In the genomic region with DNA sequence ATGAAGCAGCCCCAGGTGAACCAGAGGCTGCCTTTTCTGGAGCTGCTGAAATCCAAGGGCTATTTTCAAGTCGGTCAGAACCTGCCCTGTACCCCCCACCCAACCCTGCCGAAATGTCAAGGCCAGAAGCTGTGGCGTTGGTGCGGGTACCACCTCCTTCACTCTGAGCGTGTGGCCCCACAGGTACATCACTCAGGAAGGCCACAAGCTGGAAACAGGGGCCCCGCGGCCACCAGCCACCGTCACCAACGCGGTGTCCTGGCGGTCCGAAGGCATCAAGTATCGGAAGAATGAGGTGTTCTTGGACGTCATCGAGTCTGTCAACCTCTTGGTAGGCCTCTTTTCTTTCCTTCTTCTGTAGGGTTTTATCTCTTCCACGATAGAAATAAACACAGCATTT, we compare ENCODE assay signal across 22 cellular contexts. TPM values are rescaled to one million over a fixed set of nuclear protein-coding genes. Genes with fewer than 3 reads are reported as not detected.
DNase-seq lines count a peak whose midpoint lies in the region; ATAC-seq and TF ChIP-seq lines count a peak whose summit lies in the region.
"Had no signal": no experiment of that assay in that cellular context is flagged by ENCODE, and none has a peak within 500 bp of the region (broad histone marks: within the 10 kb centered on the region; RNA-seq: fewer than 3 reads in every experiment).

No MANE protein-coding gene starts in this region.

- no peak for TF ChIP-seq CTCF in spleen (IDR thresholded peaks at IDR 0.05 in 8 of 11, conservative IDR thresholded peaks at IDR 0.05 in 3 of 11)

- H3K4me1 Mint-ChIP-seq in activated CD4-positive, alpha-beta T cell treated with anti-CD3 and anti-CD28 coated beads for 36 hours, result peaks cover 46% of the 10 kb centered on the region
- peaks cover 18 to 33% of the 10 kb centered on the region in 2 donors for H3K4me1 Mint-ChIP-seq in effector memory CD8-positive, alpha-beta T cell (ENCODE audit: low read depth in 2 of 2)

- H3K27ac Mint-ChIP-seq in activated CD4-positive, alpha-beta T cell treated with anti-CD3 and anti-CD28 coated beads for 36 hours, result peak overlapping the region; percentile 67
- peak overlapping the region; percentile 69 to 73 for H3K27ac Mint-ChIP-seq in effector memory CD8-positive, alpha-beta T cell

- no peak for DNase-seq in activated CD4-positive, alpha-beta T cell treated with anti-CD3 and anti-CD28 coated beads for 36 hours
- no peak for DNase-seq in activated CD4-positive, alpha-beta T cell treated with anti-CD3 and anti-CD28 coated beads for 4 hours
- peak; percentile 7 for DNase-seq in D341Med (ENCODE audit: low spot score)
- no peak for DNase-seq in effector memory CD8-positive, alpha-beta T cell
- DNase-seq in spleen, result peak; percentile 38
- DNase-seq in left cardiac atrium, result no peak
- DNase-seq in SHP77 treated with DMSO at 0.1 percent for 48 hours (lab: John Stamatoyannopoulos, UW), result no peak
- DNase-seq: 8988T; DMS 273 treated with DMSO at 0.1 percent for 48 hours; GDM1; KBM-7; MV-4-11; NCI-H1417; NCI-H2029; NCI-H2171; NCI-H446 treated with DMSO at 0.1 percent for 48 hours; NK-92 treated with Interleukin-12 subunit alpha and Interleukin-12 subunit beta, amount 100 ng/mL, for 24 hours; SIG-M5 had no signal

- CTCF ChIA-PET in activated CD4-positive, alpha-beta T cell treated with anti-CD3 and anti-CD28 coated beads for 36 hours (lab: Charles Lee), result no interaction called here

- peaks cover 64% of the 10 kb centered on the region for H3K36me3 Mint-ChIP-seq in activated CD4-positive, alpha-beta T cell treated with anti-CD3 and anti-CD28 coated beads for 36 hours (ENCODE audit: low read depth)
- peaks cover 69% of the 10 kb centered on the region for H3K36me3 Mint-ChIP-seq in effector memory CD8-positive, alpha-beta T cell (ENCODE audit: insufficient read depth)

- H3K27ac ChIP-seq in spleen, result no peak overlapping the region

- no peak overlapping the region for H3K4me3 ChIP-seq in spleen
- H3K4me3 ChIP-seq: GM12878 had no signal

- H3K9me3 Mint-ChIP-seq in activated CD4-positive, alpha-beta T cell treated with anti-CD3 and anti-CD28 coated beads for 36 hours (ENCODE audit: low read depth), result no peaks in the 10 kb centered on the region
- no peaks in the 10 kb centered on the region for H3K9me3 Mint-ChIP-seq in effector memory CD8-positive, alpha-beta T cell

- intact Hi-C loops in activated CD4-positive, alpha-beta T cell treated with anti-CD3 and anti-CD28 coated beads for 36 hours (cut with DNase I, micrococcal nuclease), result no loop called here
- intact Hi-C loops in spleen (cut with DNase I; ENCODE audit: low total_unique reads), result no loop called here
- intact Hi-C loops in left cardiac atrium (cut with DNase I), result no loop called here

- H3K4me1 ChIP-seq in spleen, result peaks cover 0 to 6% (median 0%) of the 10 kb centered on the region in 6 donors

- TF ChIP-seq POLR2A in spleen (IDR thresholded peaks at IDR 0.05), result no peak

- H3K36me3 ChIP-seq in spleen, result peaks cover 0 to 98% (median 72%) of the 10 kb centered on the region in 6 donors

- WGBS in spleen, 5 donors, result 93 to 97% (median 96%) methylated on average over 16 of the region's 16 CpGs

- no peaks in the 10 kb centered on the region for H3K27me3 Mint-ChIP-seq in activated CD4-positive, alpha-beta T cell treated with anti-CD3 and anti-CD28 coated beads for 36 hours
- no peaks in the 10 kb centered on the region for H3K27me3 Mint-ChIP-seq in effector memory CD8-positive, alpha-beta T cell

- H3K4me3 Mint-ChIP-seq in activated CD4-positive, alpha-beta T cell treated with anti-CD3 and anti-CD28 coated beads for 36 hours, result no peak overlapping the region
- H3K4me3 Mint-ChIP-seq in effector memory CD8-positive, alpha-beta T cell, result no peak overlapping the region

- H3K27me3 ChIP-seq in spleen (replicated peaks in 1 of 7), result no peaks in the 10 kb centered on the region

- POLR2A ChIA-PET in activated CD4-positive, alpha-beta T cell treated with anti-CD3 and anti-CD28 coated beads for 36 hours (lab: Charles Lee), result no interaction called here

- no peaks in the 10 kb centered on the region for H3K9me3 ChIP-seq in spleen

- no peak for ATAC-seq in activated CD4-positive, alpha-beta T cell treated with anti-CD3 and anti-CD28 coated beads for 36 hours
- no peak for ATAC-seq in effector memory CD8-positive, alpha-beta T cell (replicated peaks)
- ATAC-seq in left cardiac atrium (no peak), GM18907 (IDR thresholded peaks at IDR 0.05; ENCODE audit: unreplicated experiment) (no peak)
- ATAC-seq: GM12878 had no signal

RNA-seq across cellular contexts. Expression of a gene that starts 11.1 kb away (rescaled TPM):
- 10 to 100 TPM; 61.8 to 92.0 TPM for total RNA-seq in activated CD4-positive, alpha-beta T cell treated with anti-CD3 and anti-CD28 coated beads for 36 hours
- 10 to 100 TPM; 54.1 to 82.8 (median 67.2) TPM for total RNA-seq in spleen
- 10 to 100 TPM; 27.9 to 39.7 (median 34.6) TPM for polyA plus RNA-seq in spleen
- 10 to 100 TPM; 48.1 to 52.6 TPM for total RNA-seq in left cardiac atrium

RNA-seq across cellular contexts. Expression of a gene that starts 23.6 kb away (rescaled TPM):
- total RNA-seq in activated CD4-positive, alpha-beta T cell treated with anti-CD3 and anti-CD28 coated beads for 36 hours, result 10 to 100 TPM; 46.3 to 48.2 TPM
- total RNA-seq in spleen (100 to 1,000 TPM in 1 of 7 donors, 10 to 100 TPM in 6; 45.8 to 105 (median 69.1) TPM), left cardiac atrium (10 to 100 TPM; 41.3 to 44.1 TPM)
- polyA plus RNA-seq in spleen, result 10 to 100 TPM; 60.0 to 89.5 (median 79.9) TPM

RNA-seq across cellular contexts. Expression of a gene that starts 35.5 kb away (rescaled TPM):
- not detected for total RNA-seq in activated CD4-positive, alpha-beta T cell treated with anti-CD3 and anti-CD28 coated beads for 36 hours
- total RNA-seq in spleen, result not detected
- polyA plus RNA-seq in spleen, result under 1 TPM in 1 of 3 donors, not detected in 2; 0.49 TPM
- total RNA-seq in left cardiac atrium, result not detected
- total RNA-seq: GM12878, RPMI7951 had no signal
- polyA plus RNA-seq: BJ had no signal

Comparison
In these comparisons a context has a peak if more than half of its experiments do, and no peak if none do; other contexts are left out.
1. DNase-seq: peak in D341Med (single experiment) and spleen (single experiment); none in activated CD4-positive, alpha-beta T cell treated with anti-CD3 and anti-CD28 coated beads for 36 hours (single experiment), activated CD4-positive, alpha-beta T cell treated with anti-CD3 and anti-CD28 coated beads for 4 hours (0 of 2), effector memory CD8-positive, alpha-beta T cell (0 of 3), left cardiac atrium (single experiment) and SHP77 treated with DMSO at 0.1 percent for 48 hours (single experiment).